ENCODE assay signal across 25 cellular contexts in genomic region chr5:140391732-140392131, GRCh38. TPM values are rescaled to one million over a fixed set of nuclear protein-coding genes. Genes with fewer than 3 reads are reported as not detected.
"Had no signal": no experiment of that assay in that cellular context is flagged by ENCODE, and none has a peak within 500 bp of the region (broad histone marks: within the 10 kb centered on the region; RNA-seq: fewer than 3 reads in every experiment).

No MANE protein-coding gene starts in this region.

- H3K4me1 ChIP-seq: left ventricle myocardium inferior, parathyroid adenoma had no signal

- FAIRE-seq: kidney had no signal

- H3K27me3 Mint-ChIP-seq: activated CD4-positive, alpha-beta T cell treated with anti-CD3 and anti-CD28 coated beads, Interleukin-2, amount 10 ng/mL, durations not matched to agents 24 days and 14 days; activated naive CD4-positive, alpha-beta T cell treated with anti-CD3 and anti-CD28 coated beads, Interleukin-2, amount 10 ng/mL, durations not matched to agents 7 days and 5 days; activated naive CD8-positive, alpha-beta T cell treated with anti-CD3 and anti-CD28 coated beads, Interleukin-2, amount 50 U/mL, for 24 hours; brain; effector memory CD8-positive, alpha-beta T cell had no signal

- H3K4me3 ChIP-seq: left ventricle myocardium inferior, thoracic aorta had no signal

- H3K4me1 Mint-ChIP-seq: activated CD4-positive, alpha-beta T cell treated with anti-CD3 and anti-CD28 coated beads, Interleukin-2, amount 10 ng/mL, durations not matched to agents 24 days and 14 days; activated naive CD4-positive, alpha-beta T cell treated with anti-CD3 and anti-CD28 coated beads, Interleukin-2, amount 10 ng/mL, durations not matched to agents 7 days and 5 days; activated naive CD8-positive, alpha-beta T cell treated with anti-CD3 and anti-CD28 coated beads, Interleukin-2, amount 50 U/mL, for 24 hours; brain; natural killer cell; stimulated activated effector memory CD8-positive, alpha-beta T cell treated with anti-CD3 and anti-CD28 coated beads, Interleukin-12 subunit alpha, Interleukin-12 subunit beta, amount 100 ng/mL, for 72 hours had no signal

- H3K27ac ChIP-seq: left ventricle myocardium inferior, parathyroid adenoma, thoracic aorta had no signal

- H3K27ac Mint-ChIP-seq: activated CD4-positive, alpha-beta T cell treated with anti-CD3 and anti-CD28 coated beads, Interleukin-2, amount 10 ng/mL, durations not matched to agents 24 days and 14 days; activated naive CD4-positive, alpha-beta T cell treated with anti-CD3 and anti-CD28 coated beads, Interleukin-2, amount 10 ng/mL, durations not matched to agents 7 days and 5 days; activated naive CD8-positive, alpha-beta T cell treated with anti-CD3 and anti-CD28 coated beads, Interleukin-2, amount 50 U/mL, for 24 hours; brain; natural killer cell; stimulated activated effector memory CD8-positive, alpha-beta T cell treated with anti-CD3 and anti-CD28 coated beads, Interleukin-12 subunit alpha, Interleukin-12 subunit beta, amount 100 ng/mL, for 72 hours had no signal

- H3K9me3 Mint-ChIP-seq: activated CD4-positive, alpha-beta T cell treated with anti-CD3 and anti-CD28 coated beads, Interleukin-2, amount 10 ng/mL, durations not matched to agents 24 days and 14 days; activated naive CD4-positive, alpha-beta T cell treated with anti-CD3 and anti-CD28 coated beads, Interleukin-2, amount 10 ng/mL, durations not matched to agents 7 days and 5 days; activated naive CD8-positive, alpha-beta T cell treated with anti-CD3 and anti-CD28 coated beads, Interleukin-2, amount 50 U/mL, for 24 hours; brain; effector memory CD8-positive, alpha-beta T cell; natural killer cell; stimulated activated effector memory CD8-positive, alpha-beta T cell treated with anti-CD3 and anti-CD28 coated beads, Interleukin-12 subunit alpha, Interleukin-12 subunit beta, amount 100 ng/mL, for 72 hours had no signal

- DNase-seq: activated CD4-positive, alpha-beta T cell treated with anti-CD3 and anti-CD28 coated beads, Interleukin-2, amount 10 ng/mL, durations not matched to agents 24 days and 14 days; activated CD4-positive, CD25-positive, alpha-beta regulatory T cell; activated CD8-positive, alpha-beta memory T cell treated with anti-CD3 and anti-CD28 coated beads for 24 hours; activated CD8-positive, alpha-beta memory T cell treated with anti-CD3 and anti-CD28 coated beads, Interleukin-2, amount 50 U/mL, for 48 hours; activated effector memory CD4-positive, alpha-beta T cell treated with Interleukin-2 at 50 U/mL for 16 hours; activated naive CD4-positive, alpha-beta T cell treated with anti-CD3 and anti-CD28 coated beads, Interleukin-2, amount 10 ng/mL, durations not matched to agents 7 days and 5 days; activated naive CD8-positive, alpha-beta T cell treated with anti-CD3 and anti-CD28 coated beads, Interleukin-2, amount 50 U/mL, for 24 hours; activated T-cell treated with anti-CD3 and anti-CD28 coated beads, Interleukin-2, amount 50 U/mL, for 48 hours; anterior cingulate cortex; caudate nucleus; effector memory CD8-positive, alpha-beta T cell; foreskin melanocyte; kidney; left ventricle myocardium inferior; mesendoderm; natural killer cell; stimulated activated CD4-positive, alpha-beta T cell treated with anti-CD3 and anti-CD28 coated beads, Interleukin-4, amount 100 ng/mL, for 24 hours; T-helper 1 cell; T-helper 9 cell had no signal

- H3K9me3 ChIP-seq: left ventricle myocardium inferior, thoracic aorta had no signal

- H3K36me3 ChIP-seq: left ventricle myocardium inferior, thoracic aorta had no signal

- ATAC-seq: activated naive CD8-positive, alpha-beta T cell treated with anti-CD3 and anti-CD28 coated beads, Interleukin-2, amount 50 U/mL, for 24 hours; effector memory CD8-positive, alpha-beta T cell; natural killer cell; sciatic nerve; stimulated activated effector memory CD8-positive, alpha-beta T cell treated with anti-CD3 and anti-CD28 coated beads, Interleukin-12 subunit alpha, Interleukin-12 subunit beta, amount 100 ng/mL, for 72 hours had no signal

- H3K4me3 Mint-ChIP-seq: activated CD4-positive, alpha-beta T cell treated with anti-CD3 and anti-CD28 coated beads, Interleukin-2, amount 10 ng/mL, durations not matched to agents 24 days and 14 days; activated naive CD4-positive, alpha-beta T cell treated with anti-CD3 and anti-CD28 coated beads, Interleukin-2, amount 10 ng/mL, durations not matched to agents 7 days and 5 days; activated naive CD8-positive, alpha-beta T cell treated with anti-CD3 and anti-CD28 coated beads, Interleukin-2, amount 50 U/mL, for 24 hours; brain; effector memory CD8-positive, alpha-beta T cell; natural killer cell; stimulated activated effector memory CD8-positive, alpha-beta T cell treated with anti-CD3 and anti-CD28 coated beads, Interleukin-12 subunit alpha, Interleukin-12 subunit beta, amount 100 ng/mL, for 72 hours had no signal

- H3K36me3 Mint-ChIP-seq: brain; natural killer cell; stimulated activated effector memory CD8-positive, alpha-beta T cell treated with anti-CD3 and anti-CD28 coated beads, Interleukin-12 subunit alpha, Interleukin-12 subunit beta, amount 100 ng/mL, for 72 hours had no signal

RNA-seq across cellular contexts. Expression of gene SLC4A9, which starts 31.7 kb away (rescaled TPM):
- total RNA-seq: activated CD4-positive, alpha-beta T cell treated with anti-CD3 and anti-CD28 coated beads, Interleukin-2, amount 10 ng/mL, durations not matched to agents 24 days and 14 days; dermis microvascular lymphatic vessel endothelial cell; natural killer cell; thoracic aorta had no signal
